In the genomic region with DNA sequence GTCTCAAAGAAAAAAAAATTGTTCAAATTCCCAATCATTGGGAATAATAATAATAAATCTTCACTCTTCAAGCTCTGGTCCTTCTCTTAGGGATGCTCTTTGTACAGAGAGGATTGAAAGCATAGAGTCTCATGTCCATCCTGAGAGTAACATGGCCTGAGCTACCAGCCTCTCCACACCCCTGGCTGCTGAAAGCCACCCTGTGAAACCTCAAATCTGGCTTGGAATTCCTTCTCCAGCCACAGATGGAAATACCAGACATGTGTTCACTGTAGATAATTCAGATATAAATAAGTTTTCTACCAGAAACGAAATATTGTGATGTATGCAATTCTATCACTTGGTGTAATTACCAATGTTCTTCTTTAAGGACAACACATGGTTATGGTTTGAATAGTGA, we compare ENCODE assay signal across 25 cellular contexts.
DNase-seq lines count a peak whose midpoint lies in the region; ATAC-seq and TF ChIP-seq lines count a peak whose summit lies in the region.
"Had no signal": no experiment of that assay in that cellular context is flagged by ENCODE, and none has a peak within 500 bp of the region (broad histone marks: within the 10 kb centered on the region; RNA-seq: fewer than 3 reads in every experiment).

No MANE protein-coding gene starts in this region.

- no peaks in the 10 kb centered on the region for H3K27me3 Mint-ChIP-seq in osteocyte (ENCODE audit: unreplicated experiment)
- H3K27me3 Mint-ChIP-seq in CD14-positive monocyte (ENCODE audit: low read depth in 3 of 3) = no peaks in the 10 kb centered on the region

- H3K4me1 Mint-ChIP-seq in osteocyte (ENCODE audit: unreplicated experiment) (peaks cover 29% of the 10 kb centered on the region), CD14-positive monocyte (no peaks in the 10 kb centered on the region)

- H3K27ac Mint-ChIP-seq in osteocyte (ENCODE audit: unreplicated experiment) (no peak overlapping the region), CD14-positive monocyte (no peak overlapping the region)
- H3K27ac Mint-ChIP-seq: CD8-positive, alpha-beta T cell; H9 had no signal

- no peaks in the 10 kb centered on the region for H3K27me3 ChIP-seq in foreskin keratinocyte

- H3K9me3 Mint-ChIP-seq in osteocyte (ENCODE audit: unreplicated experiment) (no peaks in the 10 kb centered on the region), CD14-positive monocyte (peaks cover 0 to 12% (median 2%) of the 10 kb centered on the region in 7 donors)
- H3K9me3 Mint-ChIP-seq: CD8-positive, alpha-beta T cell had no signal

- H3K27ac ChIP-seq in foreskin keratinocyte = no peak overlapping the region
- H3K27ac ChIP-seq: GM23248, HL-60 had no signal

- H3K36me3 Mint-ChIP-seq in osteocyte (ENCODE audit: unreplicated experiment) (no peaks in the 10 kb centered on the region), CD14-positive monocyte (no peaks in the 10 kb centered on the region)
- H3K36me3 Mint-ChIP-seq: CD8-positive, alpha-beta T cell had no signal

- H3K4me3 Mint-ChIP-seq in osteocyte (ENCODE audit: unreplicated experiment) = no peak overlapping the region
- H3K4me3 Mint-ChIP-seq in CD14-positive monocyte = no peak overlapping the region
- H3K4me3 Mint-ChIP-seq: CD8-positive, alpha-beta T cell; H9 had no signal

- DNase-seq in EH (ENCODE audit: low read depth) (peak; percentile 64), amniotic epithelial cell (ENCODE audit: low read depth) (peak; percentile 51), fibroblast of peridontal ligament (ENCODE audit: extremely low read depth) (peak; percentile 43), osteocyte (ENCODE audit: extremely low spot score, unreplicated experiment) (peak; percentile 10), CD14-positive monocyte (ENCODE audit: low spot score) (no peak), foreskin keratinocyte (no peak), HT-29 (ENCODE audit: low spot score) (no peak)
- DNase-seq: C1 segment of cervical spinal cord; Caco-2; CD8-positive, alpha-beta T cell; GM23248; H9; Karpas-422; NCI-H1092 treated with DMSO at 0.1 percent for 48 hours; NCI-H1436; NCI-H187; NCI-H2081 treated with DMSO at 0.1 percent for 48 hours; NCI-H2171; NCI-H226; NCI-H510A; NCI-H69; SK-N-SH; SW 1271 had no signal

- intact Hi-C loops in CD14-positive monocyte (cut with micrococcal nuclease) = no loop called here

- peaks cover 11% of the 10 kb centered on the region for H3K4me1 ChIP-seq in foreskin keratinocyte
- H3K4me1 ChIP-seq: Caco-2 had no signal

- no peak for ATAC-seq in HG02610 (IDR thresholded peaks at IDR 0.05; ENCODE audit: unreplicated experiment)
- no peak for ATAC-seq in foreskin keratinocyte
- ATAC-seq: CD8-positive, alpha-beta T cell had no signal

- TF ChIP-seq CTCF in osteocyte (IDR thresholded peaks at IDR 0.05) (no peak), CD14-positive monocyte (IDR thresholded peaks at IDR 0.05) (no peak), foreskin keratinocyte (conservative IDR thresholded peaks at IDR 0.05) (no peak)

Comparison
In these comparisons a context has a peak if more than half of its experiments do, and no peak if none do; other contexts are left out.
1. DNase-seq: peak in EH (single experiment), amniotic epithelial cell (single experiment), fibroblast of peridontal ligament (single experiment) and osteocyte (single experiment); none in CD14-positive monocyte (single experiment), foreskin keratinocyte (0 of 2) and HT-29 (single experiment).